1 cellular context compared by ENCODE assay signal in the genomic region with DNA sequence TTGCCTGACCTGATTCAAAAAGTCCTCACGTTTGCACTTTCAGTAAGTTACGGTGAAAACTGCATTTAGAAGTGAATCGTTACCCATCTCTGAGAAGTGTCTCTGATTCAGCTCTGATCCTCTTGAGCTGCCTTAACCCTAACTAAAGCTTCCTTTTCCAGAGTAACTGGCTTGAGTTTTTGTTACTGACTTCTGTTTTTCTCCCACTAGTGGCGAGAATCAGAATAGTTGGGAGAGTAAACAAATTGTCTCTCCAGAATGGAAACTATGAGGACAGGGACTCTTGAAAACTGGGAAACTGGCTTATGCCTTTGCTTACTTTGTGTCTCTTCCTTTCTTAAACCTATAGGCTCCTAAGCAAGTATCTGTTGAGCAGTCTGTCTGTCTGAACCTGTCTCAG.
TF ChIP-seq lines count a peak whose summit lies in the region.

No MANE protein-coding gene starts in this region.

TF ChIP-seq in IMR-90, 13 proteins besides CTCF, POLR2A, EP300 and RAD21 (continued from another document):
- no peak for TF ChIP-seq BHLHE40 (IDR thresholded peaks at IDR 0.05; ENCODE audit: low read depth, low read length)
- TF ChIP-seq RCOR1 (IDR thresholded peaks at IDR 0.05; ENCODE audit: insufficient replicate concordance, low read length), result no peak
- TF ChIP-seq, protein P1, sequence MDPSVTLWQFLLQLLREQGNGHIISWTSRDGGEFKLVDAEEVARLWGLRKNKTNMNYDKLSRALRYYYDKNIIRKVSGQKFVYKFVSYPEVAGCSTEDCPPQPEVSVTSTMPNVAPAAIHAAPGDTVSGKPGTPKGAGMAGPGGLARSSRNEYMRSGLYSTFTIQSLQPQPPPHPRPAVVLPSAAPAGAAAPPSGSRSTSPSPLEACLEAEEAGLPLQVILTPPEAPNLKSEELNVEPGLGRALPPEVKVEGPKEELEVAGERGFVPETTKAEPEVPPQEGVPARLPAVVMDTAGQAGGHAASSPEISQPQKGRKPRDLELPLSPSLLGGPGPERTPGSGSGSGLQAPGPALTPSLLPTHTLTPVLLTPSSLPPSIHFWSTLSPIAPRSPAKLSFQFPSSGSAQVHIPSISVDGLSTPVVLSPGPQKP (IDR thresholded peaks at IDR 0.05; ENCODE audit: borderline replicate concordance, low read depth, low read length), result no peak
- TF ChIP-seq MAFK (IDR thresholded peaks at IDR 0.05; ENCODE audit: low read depth, low read length), result no peak
- no peak for TF ChIP-seq SMC3 (IDR thresholded peaks at IDR 0.05; ENCODE audit: low read depth, low read length)
- TF ChIP-seq, protein P2, sequence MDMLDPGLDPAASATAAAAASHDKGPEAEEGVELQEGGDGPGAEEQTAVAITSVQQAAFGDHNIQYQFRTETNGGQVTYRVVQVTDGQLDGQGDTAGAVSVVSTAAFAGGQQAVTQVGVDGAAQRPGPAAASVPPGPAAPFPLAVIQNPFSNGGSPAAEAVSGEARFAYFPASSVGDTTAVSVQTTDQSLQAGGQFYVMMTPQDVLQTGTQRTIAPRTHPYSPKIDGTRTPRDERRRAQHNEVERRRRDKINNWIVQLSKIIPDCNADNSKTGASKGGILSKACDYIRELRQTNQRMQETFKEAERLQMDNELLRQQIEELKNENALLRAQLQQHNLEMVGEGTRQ (IDR thresholded peaks at IDR 0.05; ENCODE audit: low read depth, low read length), result no peak
- no peak for TF ChIP-seq CEBPB (IDR thresholded peaks at IDR 0.05; ENCODE audit: low read depth, low read length)
- no peak for TF ChIP-seq RFX5 (IDR thresholded peaks at IDR 0.05; ENCODE audit: low read depth, low read length)
- TF ChIP-seq MXI1 (IDR thresholded peaks at IDR 0.05; ENCODE audit: borderline replicate concordance, low read depth, low read length), result no peak
- no peak for TF ChIP-seq NFE2L2 (IDR thresholded peaks at IDR 0.05; ENCODE audit: low read depth, low read length)
- TF ChIP-seq MAZ (IDR thresholded peaks at IDR 0.05; ENCODE audit: borderline replicate concordance, low read depth, low read length), result no peak
TF ChIP-seq in IMR-90: peak in this region for 0.
